In the genomic region with DNA sequence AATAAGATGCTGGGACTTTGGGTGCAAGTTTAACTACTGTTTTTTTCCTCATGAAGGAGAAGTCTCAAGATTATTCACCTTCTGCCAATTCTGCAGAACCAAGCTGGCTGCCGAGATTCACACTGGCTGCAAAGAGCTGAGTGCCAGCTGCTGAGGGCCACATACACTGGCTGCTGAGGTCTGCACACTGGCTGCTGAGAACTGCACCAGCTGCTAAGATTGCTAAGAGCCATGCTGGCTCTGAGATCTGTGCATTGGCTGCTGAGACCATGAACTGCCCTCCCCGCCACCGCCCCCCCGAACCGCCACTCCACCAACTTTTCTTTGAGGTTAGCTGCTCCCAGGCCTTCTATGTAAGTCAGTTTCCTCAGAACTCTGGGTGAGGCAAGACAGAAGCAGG, we compare ENCODE assay signal across 28 cellular contexts.
"Had no signal": no experiment of that assay in that cellular context is flagged by ENCODE, and none has a peak within 500 bp of the region (broad histone marks: within the 10 kb centered on the region; RNA-seq: fewer than 3 reads in every experiment).

No MANE protein-coding gene starts in this region.

- H3K27me3 ChIP-seq: hepatocyte, stomach, testis, thyroid gland, transverse colon, upper lobe of left lung, vagina had no signal

- H3K4me3 ChIP-seq: hepatocyte, left ventricle myocardium inferior, lung, mucosa of descending colon, prostate gland, skin epidermis, stomach, testis, thyroid gland, transverse colon, upper lobe of left lung, vagina had no signal

- H3K36me3 ChIP-seq: left ventricle myocardium inferior, prostate gland, stomach, thyroid gland, transverse colon, upper lobe of left lung, vagina had no signal

- H3K36me3 Mint-ChIP-seq: naive thymus-derived CD8-positive, alpha-beta T cell; stimulated activated naive B cell treated with anti-CD40 and anti-IgM and Interleukin-4, amounts not matched to agents 10 μg/mL and 1 μg/mL and 100 μg/mL, for 72 hours had no signal

- DNase-seq: islet precursor cell; left ventricle myocardium inferior; mesendoderm; mucosa of descending colon; occipital lobe; retina; right cardiac atrium; stimulated activated CD4-positive, alpha-beta T cell treated with anti-CD3 and anti-CD28 coated beads, Interleukin-12 subunit alpha, Interleukin-12 subunit beta, amount 100 ng/mL, for 4 hours; stimulated activated CD4-positive, alpha-beta T cell treated with anti-CD3 and anti-CD28 coated beads, Interleukin-15, amount 100 ng/mL, for 24 hours; stimulated activated CD4-positive, alpha-beta T cell treated with anti-CD3 and anti-CD28 coated beads, Interleukin-2, amount 100 ng/mL, for 24 hours; stimulated activated CD4-positive, alpha-beta T cell treated with anti-CD3 and anti-CD28 coated beads, Interleukin-4, amount 100 ng/mL, for 1 hour; stimulated activated naive B cell treated with anti-CD40 and anti-IgM and Interleukin-4, amounts not matched to agents 10 μg/mL and 1 μg/mL and 100 μg/mL, for 72 hours; stimulated activated naive CD8-positive, alpha-beta T cell treated with anti-CD3 and anti-CD28 coated beads, Interleukin-15, Interleukin-2, amounts not matched to agents 100 U/mL and 50 U/mL, for 24 hours; stomach; testis; thyroid gland; transverse colon had no signal

- H3K4me1 ChIP-seq: left ventricle myocardium inferior, prostate gland, stomach, testis, thyroid gland, transverse colon, upper lobe of left lung, vagina had no signal

- H3K79me2 ChIP-seq: hepatocyte had no signal

- H3K4me3 Mint-ChIP-seq: mesothelial cell of epicardium; naive thymus-derived CD8-positive, alpha-beta T cell; nephron; neural crest cell; stimulated activated naive B cell treated with anti-CD40 and anti-IgM and Interleukin-4, amounts not matched to agents 10 μg/mL and 1 μg/mL and 100 μg/mL, for 72 hours had no signal

- H2AFZ ChIP-seq: hepatocyte had no signal

- H3K4me2 ChIP-seq: hepatocyte had no signal

- H3K9me3 ChIP-seq: left ventricle myocardium inferior, mucosa of descending colon, prostate gland, testis, thyroid gland, transverse colon, vagina had no signal

- H3K27me3 Mint-ChIP-seq: naive thymus-derived CD8-positive, alpha-beta T cell had no signal

- ATAC-seq: mucosa of descending colon; naive thymus-derived CD8-positive, alpha-beta T cell; right cardiac atrium; sciatic nerve; stimulated activated naive B cell treated with anti-CD40 and anti-IgM and Interleukin-4, amounts not matched to agents 10 μg/mL and 1 μg/mL and 100 μg/mL, for 72 hours; stimulated activated naive CD8-positive, alpha-beta T cell treated with anti-CD3 and anti-CD28 coated beads, Interleukin-15, Interleukin-2, amounts not matched to agents 100 U/mL and 50 U/mL, for 24 hours had no signal

- H3K27ac ChIP-seq: hepatocyte, left ventricle myocardium inferior, prostate gland, skin epidermis, stomach, testis, thyroid gland, transverse colon, upper lobe of left lung, vagina had no signal

- H3K4me1 Mint-ChIP-seq: mesothelial cell of epicardium; naive thymus-derived CD8-positive, alpha-beta T cell; nephron; neural crest cell; stimulated activated naive B cell treated with anti-CD40 and anti-IgM and Interleukin-4, amounts not matched to agents 10 μg/mL and 1 μg/mL and 100 μg/mL, for 72 hours had no signal
